ENCODE assay signal across 19 cellular contexts in genomic region chr10:125136087-125136486, GRCh38.
"Had no signal": no experiment of that assay in that cellular context is flagged by ENCODE, and none has a peak within 500 bp of the region (broad histone marks: within the 10 kb centered on the region; RNA-seq: fewer than 3 reads in every experiment).

No MANE protein-coding gene starts in this region.

- H3K27ac Mint-ChIP-seq: activated B cell treated with CpG ODN at 0.5 μM for 24 hours; activated CD4-positive, alpha-beta T cell treated with anti-CD3 and anti-CD28 coated beads, Interleukin-2, amount 10 ng/mL, durations not matched to agents 7 days and 5 days; activated naive CD4-positive, alpha-beta T cell treated with anti-CD3 and anti-CD28 coated beads, Interleukin-2, amount 10 ng/mL, durations not matched to agents 7 days and 5 days; activated T-helper 17 cell treated with anti-CD3 and anti-CD28 coated beads, Interleukin-2, amount 50 U/mL, for 72 hours; T-helper 17 cell had no signal

- DNase-seq: activated B cell treated with CpG ODN at 0.5 μM for 24 hours; activated CD4-positive, alpha-beta T cell treated with anti-CD3 and anti-CD28 coated beads, Interleukin-2, amount 10 ng/mL, durations not matched to agents 7 days and 5 days; activated naive CD4-positive, alpha-beta T cell treated with anti-CD3 and anti-CD28 coated beads, Interleukin-2, amount 10 ng/mL, durations not matched to agents 7 days and 5 days; activated T-cell treated with anti-CD3 and anti-CD28 coated beads for 4 hours; amniotic stem cell; dermis blood vessel endothelial cell; hypothalamus; left cardiac atrium; mucosa of descending colon; stimulated activated CD4-positive, alpha-beta T cell treated with anti-CD3 and anti-CD28 coated beads, Interleukin-15, amount 100 ng/mL, for 24 hours; stimulated activated CD4-positive, alpha-beta T cell treated with anti-CD3 and anti-CD28 coated beads, Interleukin-4, amount 100 ng/mL, for 4 hours; T-helper 17 cell had no signal

- H3K9me3 Mint-ChIP-seq: activated CD4-positive, alpha-beta T cell treated with anti-CD3 and anti-CD28 coated beads, Interleukin-2, amount 10 ng/mL, durations not matched to agents 7 days and 5 days; activated naive CD4-positive, alpha-beta T cell treated with anti-CD3 and anti-CD28 coated beads, Interleukin-2, amount 10 ng/mL, durations not matched to agents 7 days and 5 days; activated T-helper 17 cell treated with anti-CD3 and anti-CD28 coated beads, Interleukin-2, amount 50 U/mL, for 72 hours; central memory CD8-positive, alpha-beta T cell; nephron had no signal

- FAIRE-seq: endometrium had no signal

- H3K27me3 Mint-ChIP-seq: activated CD4-positive, alpha-beta T cell treated with anti-CD3 and anti-CD28 coated beads, Interleukin-2, amount 10 ng/mL, durations not matched to agents 7 days and 5 days; activated naive CD4-positive, alpha-beta T cell treated with anti-CD3 and anti-CD28 coated beads, Interleukin-2, amount 10 ng/mL, durations not matched to agents 7 days and 5 days; brain had no signal

- H3K4me1 Mint-ChIP-seq: activated B cell treated with CpG ODN at 0.5 μM for 24 hours; activated CD4-positive, alpha-beta T cell treated with anti-CD3 and anti-CD28 coated beads, Interleukin-2, amount 10 ng/mL, durations not matched to agents 7 days and 5 days; activated naive CD4-positive, alpha-beta T cell treated with anti-CD3 and anti-CD28 coated beads, Interleukin-2, amount 10 ng/mL, durations not matched to agents 7 days and 5 days; activated T-helper 17 cell treated with anti-CD3 and anti-CD28 coated beads, Interleukin-2, amount 50 U/mL, for 72 hours; central memory CD8-positive, alpha-beta T cell had no signal

- H3K4me3 Mint-ChIP-seq: activated B cell treated with CpG ODN at 0.5 μM for 24 hours; activated CD4-positive, alpha-beta T cell treated with anti-CD3 and anti-CD28 coated beads, Interleukin-2, amount 10 ng/mL, durations not matched to agents 7 days and 5 days; activated naive CD4-positive, alpha-beta T cell treated with anti-CD3 and anti-CD28 coated beads, Interleukin-2, amount 10 ng/mL, durations not matched to agents 7 days and 5 days; activated T-helper 17 cell treated with anti-CD3 and anti-CD28 coated beads, Interleukin-2, amount 50 U/mL, for 72 hours; brain; central memory CD8-positive, alpha-beta T cell; nephron; T-helper 17 cell had no signal

- H3K9me3 ChIP-seq: mucosa of descending colon had no signal

- ATAC-seq: activated T-helper 17 cell treated with anti-CD3 and anti-CD28 coated beads, Interleukin-2, amount 50 U/mL, for 72 hours; left cardiac atrium; mucosa of descending colon; T-helper 17 cell had no signal

- H3K36me3 Mint-ChIP-seq: activated naive CD4-positive, alpha-beta T cell treated with anti-CD3 and anti-CD28 coated beads, Interleukin-2, amount 10 ng/mL, durations not matched to agents 7 days and 5 days had no signal

- H3K27ac ChIP-seq: esophagus muscularis mucosa had no signal

- H3K27me3 ChIP-seq: esophagus muscularis mucosa had no signal

- H3K4me3 ChIP-seq: esophagus muscularis mucosa, lung, mucosa of descending colon had no signal
